ENCODE assay signal across 10 cellular contexts in the genomic region with DNA sequence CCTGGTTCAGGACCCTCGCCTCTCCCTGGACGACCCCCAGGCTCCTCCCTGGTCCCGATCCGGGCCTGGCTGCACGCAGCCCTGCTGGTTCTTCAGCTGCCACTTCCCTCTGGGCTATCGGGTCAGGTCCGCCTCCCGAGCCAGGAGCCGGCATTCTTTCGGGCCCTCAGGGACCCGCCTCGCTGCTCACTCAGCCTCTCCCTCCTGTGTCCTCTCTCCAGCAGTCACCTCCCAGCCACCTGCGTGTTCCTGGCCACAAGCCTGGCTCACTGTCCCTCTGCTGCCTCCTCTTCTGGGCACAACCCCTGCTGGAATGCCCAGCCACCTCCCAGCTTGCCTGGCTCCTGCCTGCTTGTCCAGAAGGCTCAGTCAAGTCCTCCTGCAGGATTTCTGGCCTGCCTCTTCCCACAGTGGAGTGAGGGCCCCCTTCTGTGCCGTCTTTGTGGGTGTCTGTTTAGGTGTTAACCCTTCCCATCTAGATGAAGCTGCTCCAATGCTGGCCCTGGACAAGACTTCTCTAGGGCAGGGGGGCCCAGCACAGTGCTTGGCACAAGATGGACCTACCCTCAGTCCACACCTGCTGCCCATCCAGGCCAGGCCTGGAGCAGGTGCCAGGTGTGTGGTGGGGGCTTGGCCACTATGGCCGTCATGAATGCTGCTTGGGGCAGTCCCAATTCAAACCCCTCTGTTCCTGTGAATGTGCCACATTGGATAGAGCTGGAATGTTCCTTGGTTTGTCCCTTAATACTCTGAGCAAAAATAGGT. TPM values are rescaled to one million over a fixed set of nuclear protein-coding genes. Genes with fewer than 3 reads are reported as not detected.
DNase-seq lines count a peak whose midpoint lies in the region; ATAC-seq, FAIRE-seq and TF ChIP-seq lines count a peak whose summit lies in the region.
"Had no signal": no experiment of that assay in that cellular context is flagged by ENCODE, and none has a peak within 500 bp of the region (broad histone marks: within the 10 kb centered on the region; RNA-seq: fewer than 3 reads in every experiment).

No MANE protein-coding gene starts in this region.

- in situ Hi-C loops in ACHN (cut with HindIII; ENCODE audit: low pct_ligation_motif_present, low pct_unique_long_range_greater_than_20kb, low sequenced_read_pairs): no loop called here

- H3K4me1 ChIP-seq in HCT116 (ENCODE audit: control insufficient read depth in 1 of 2, insufficient read depth in 2 of 2, low read length in 2 of 2) (peaks cover 39 to 43% of the 10 kb centered on the region in 2 experiments), astrocyte (ENCODE audit: insufficient read depth, low read length) (peaks cover 30% of the 10 kb centered on the region)

- TF ChIP-seq CTCF in HCT116 (IDR thresholded peaks at IDR 0.05 in 2 of 3, conservative IDR thresholded peaks at IDR 0.05 in 1 of 3; ENCODE audit: borderline replicate concordance in 1 of 3, insufficient read depth in 1 of 3, low read depth in 2 of 3, low read length in 2 of 3) (no peak), astrocyte (IDR thresholded peaks at IDR 0.05; ENCODE audit: insufficient read depth, low read depth, low read length) (no peak)

- H3K4me1 Mint-ChIP-seq in astrocyte (ENCODE audit: low read depth, unreplicated experiment): peaks cover 31% of the 10 kb centered on the region
- peaks cover 24% of the 10 kb centered on the region for H3K4me1 Mint-ChIP-seq in stimulated activated memory B cell treated with anti-CD40 and anti-IgM and Interleukin-4, amounts not matched to agents 10 μg/mL and 1 μg/mL and 100 μg/mL, for 72 hours

- BruUV-seq in HCT116 (replicated peaks; lab: Mats Ljungman, UMichigan): no TSS peak

- ATAC-seq in HCT116 (no peak), left lobe of liver (peak; percentile 33), GM19351 (IDR thresholded peaks at IDR 0.05; ENCODE audit: unreplicated experiment) (no peak)
- ATAC-seq in stimulated activated memory B cell treated with anti-CD40 and anti-IgM and Interleukin-4, amounts not matched to agents 10 μg/mL and 1 μg/mL and 100 μg/mL, for 72 hours: no peak
- ATAC-seq: activated CD8-positive, alpha-beta memory T cell treated with anti-CD3 and anti-CD28 coated beads, Interleukin-2, amount 10 ng/mL, durations not matched to agents 7 days and 5 days had no signal

- peaks cover 8% of the 10 kb centered on the region for H3K36me3 Mint-ChIP-seq in astrocyte (ENCODE audit: low read depth, unreplicated experiment)
- H3K36me3 Mint-ChIP-seq in stimulated activated memory B cell treated with anti-CD40 and anti-IgM and Interleukin-4, amounts not matched to agents 10 μg/mL and 1 μg/mL and 100 μg/mL, for 72 hours: no peaks in the 10 kb centered on the region
- H3K36me3 Mint-ChIP-seq: activated CD8-positive, alpha-beta memory T cell treated with anti-CD3 and anti-CD28 coated beads, Interleukin-2, amount 10 ng/mL, durations not matched to agents 7 days and 5 days had no signal

- H3K4me2 ChIP-seq in HCT116 (ENCODE audit: low read length): peak overlapping the region; percentile 77
- peak overlapping the region; percentile 31 for H3K4me2 ChIP-seq in astrocyte (ENCODE audit: low read length)

- H3K27me3 ChIP-seq in HCT116 (ENCODE audit: insufficient read depth, low read length): no peaks in the 10 kb centered on the region
- peaks cover 9% of the 10 kb centered on the region for H3K27me3 ChIP-seq in astrocyte (ENCODE audit: insufficient read depth, low read length)

- H3K27me3 Mint-ChIP-seq in astrocyte (ENCODE audit: low read depth, unreplicated experiment): peaks cover 15% of the 10 kb centered on the region
- no peaks in the 10 kb centered on the region for H3K27me3 Mint-ChIP-seq in stimulated activated memory B cell treated with anti-CD40 and anti-IgM and Interleukin-4, amounts not matched to agents 10 μg/mL and 1 μg/mL and 100 μg/mL, for 72 hours

- H3K27ac Mint-ChIP-seq in astrocyte (ENCODE audit: unreplicated experiment): no peak overlapping the region
- H3K27ac Mint-ChIP-seq in stimulated activated memory B cell treated with anti-CD40 and anti-IgM and Interleukin-4, amounts not matched to agents 10 μg/mL and 1 μg/mL and 100 μg/mL, for 72 hours: no peak overlapping the region
- H3K27ac Mint-ChIP-seq: activated CD8-positive, alpha-beta memory T cell treated with anti-CD3 and anti-CD28 coated beads, Interleukin-2, amount 10 ng/mL, durations not matched to agents 7 days and 5 days had no signal

- RAD21 ChIA-PET in HCT116 (lab: Charles Lee; ENCODE audit: low non-redundant PET in 1 of 2, low total read pairs in 2 of 2, uncharacterized antibody in 2 of 2, unreplicated experiment in 2 of 2): no interaction called here

- CTCF ChIA-PET in HCT116 (lab: Charles Lee): interaction anchor here (1.1 kb wide), 1 partner anchor 8 kb away, joined by 4 read pairs; no protein-coding TSS in a partner anchor

- DNase-seq in HCT116 (ENCODE audit: low read depth, low spot score) (no peak), astrocyte (ENCODE audit: low read depth) (no peak), left lobe of liver (ENCODE audit: low spot score) (no peak), midbrain (lab: John Stamatoyannopoulos, UW) (no peak), ACHN (no peak), NCI-H774 (lab: John Stamatoyannopoulos, UW) (no peak)
- DNase-seq: activated CD8-positive, alpha-beta memory T cell treated with anti-CD3 and anti-CD28 coated beads, Interleukin-2, amount 10 ng/mL, durations not matched to agents 7 days and 5 days; mesendoderm had no signal

- intact Hi-C loops in HCT116 (cut with micrococcal nuclease): no loop called here

- POLR2A ChIA-PET in HCT116 (lab: Charles Lee): no interaction called here

- H2AFZ ChIP-seq in HCT116 (ENCODE audit: low read depth, low read length, poor library complexity, severe bottlenecking) (no peak overlapping the region), astrocyte (ENCODE audit: low read depth, low read length) (no peak overlapping the region)

- H3K27ac ChIP-seq in HCT116 (ENCODE audit: low read depth, low read length) (no peak overlapping the region; the same call in 1 of the 2 replicates), astrocyte (ENCODE audit: low read depth, low read length) (no peak overlapping the region)

- H3K79me2 ChIP-seq in HCT116 (ENCODE audit: insufficient read depth, low read length) (peaks cover 6% of the 10 kb centered on the region; the same call in 1 of the 2 replicates), astrocyte (ENCODE audit: insufficient read depth, low read length) (peaks cover 38% of the 10 kb centered on the region)

- no peak for TF ChIP-seq RAD21 in HCT116 (IDR thresholded peaks at IDR 0.05; ENCODE audit: low read depth)

- H3K9ac ChIP-seq in HCT116 (ENCODE audit: low read length) (peak overlapping the region; percentile 40; the same call in 1 of the 2 replicates), astrocyte (ENCODE audit: low read length) (peak overlapping the region; percentile 47)

- no peaks in the 10 kb centered on the region for H3K36me3 ChIP-seq in HCT116 (ENCODE audit: control insufficient read depth in 1 of 2, insufficient read depth in 2 of 2, low read length in 2 of 2)
- H3K36me3 ChIP-seq in astrocyte (ENCODE audit: insufficient read depth, low read length): no peaks in the 10 kb centered on the region

- H3K9me3 Mint-ChIP-seq in astrocyte (ENCODE audit: unreplicated experiment): no peaks in the 10 kb centered on the region
- no peaks in the 10 kb centered on the region for H3K9me3 Mint-ChIP-seq in stimulated activated memory B cell treated with anti-CD40 and anti-IgM and Interleukin-4, amounts not matched to agents 10 μg/mL and 1 μg/mL and 100 μg/mL, for 72 hours

- H4K20me1 ChIP-seq in HCT116 (ENCODE audit: insufficient read depth): no peaks in the 10 kb centered on the region
- peaks cover 58% of the 10 kb centered on the region for H4K20me1 ChIP-seq in astrocyte (ENCODE audit: insufficient read depth, low read length)

- H3K4me3 ChIP-seq in HCT116 (replicated peaks in 1 of 2; ENCODE audit: low read depth in 1 of 2, low read length in 2 of 2) (no peak overlapping the region), astrocyte (ENCODE audit: insufficient read depth, low read depth, low read length) (no peak overlapping the region)

- no peak for TF ChIP-seq POLR2A in HCT116 (IDR thresholded peaks at IDR 0.05; ENCODE audit: borderline replicate concordance, extremely low read depth, insufficient read depth, insufficient read length)

- peak overlapping the region; percentile 62 for H3K4me3 Mint-ChIP-seq in astrocyte (ENCODE audit: unreplicated experiment)
- peak overlapping the region; percentile 48 for H3K4me3 Mint-ChIP-seq in stimulated activated memory B cell treated with anti-CD40 and anti-IgM and Interleukin-4, amounts not matched to agents 10 μg/mL and 1 μg/mL and 100 μg/mL, for 72 hours
- H3K4me3 Mint-ChIP-seq: activated CD8-positive, alpha-beta memory T cell treated with anti-CD3 and anti-CD28 coated beads, Interleukin-2, amount 10 ng/mL, durations not matched to agents 7 days and 5 days had no signal

- H3K9me2 ChIP-seq in HCT116 (ENCODE audit: insufficient read depth): no peaks in the 10 kb centered on the region

- H3K9me3 ChIP-seq in HCT116 (ENCODE audit: control insufficient read depth in 1 of 2, insufficient read depth in 1 of 2, low read depth in 1 of 2, low read length in 2 of 2): no peaks in the 10 kb centered on the region
- no peaks in the 10 kb centered on the region for H3K9me3 ChIP-seq in astrocyte (ENCODE audit: insufficient read depth, low read depth, low read length)

- FAIRE-seq in astrocyte (lab: Jason Lieb, UNC): no peak

TF ChIP-seq in HCT116, 20 proteins besides CTCF, POLR2A, EP300 and RAD21 (continues in another document):
- TF ChIP-seq CEBPB (IDR thresholded peaks at IDR 0.05; ENCODE audit: low read depth) (no peak), POLR2AphosphoS5 (IDR thresholded peaks at IDR 0.05; ENCODE audit: low read depth, low read length) (no peak), YY1 (IDR thresholded peaks at IDR 0.05; ENCODE audit: extremely low read depth, insufficient replicate concordance, low read depth, low read length) (no peak), TCF7L2 (IDR thresholded peaks at IDR 0.05; ENCODE audit: borderline replicate concordance, extremely low read depth, insufficient read depth, insufficient read length) (no peak)
- TF ChIP-seq, protein P1, sequence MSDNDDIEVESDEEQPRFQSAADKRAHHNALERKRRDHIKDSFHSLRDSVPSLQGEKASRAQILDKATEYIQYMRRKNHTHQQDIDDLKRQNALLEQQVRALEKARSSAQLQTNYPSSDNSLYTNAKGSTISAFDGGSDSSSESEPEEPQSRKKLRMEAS (IDR thresholded peaks at IDR 0.05): no peak

RNA-seq across cellular contexts. Expression of a gene that starts 2.2 kb away (rescaled TPM):
- total RNA-seq in HCT116 (2021; ENCODE audit: unreplicated experiment): 21.5 TPM
- 17.3 and 26.4 TPM in 2 replicates for polyA plus RNA-seq in HCT116 (2012)
- total RNA-seq in astrocyte: 34.7 and 39.0 TPM in 2 replicates
- 14.3 TPM for total RNA-seq in left lobe of liver
